Comparison of ENCODE assay signal across 24 cellular contexts in genomic region chr10:120473593-120473992, GRCh38. TPM values are rescaled to one million over a fixed set of nuclear protein-coding genes. Genes with fewer than 3 reads are reported as not detected.
A peak's percentile ranks its signal among the peaks of the same experiment; 100 is the strongest.
DNase-seq lines count a peak whose midpoint lies in the region; ATAC-seq and TF ChIP-seq lines count a peak whose summit lies in the region.
"Had no signal": no experiment of that assay in that cellular context is flagged by ENCODE, and none has a peak within 500 bp of the region (broad histone marks: within the 10 kb centered on the region; RNA-seq: fewer than 3 reads in every experiment).

No MANE protein-coding gene starts in this region.

- peaks cover 6% of the 10 kb centered on the region for H3K27me3 Mint-ChIP-seq in activated CD8-positive, alpha-beta T cell treated with anti-CD3 and anti-CD28 coated beads, Interleukin-2, amount 10 ng/mL, durations not matched to agents 7 days and 5 days (ENCODE audit: low read depth)
- H3K27me3 Mint-ChIP-seq: activated T-cell treated with anti-CD3 and anti-CD28 coated beads, Interleukin-2, amount 50 U/mL, for 24 hours had no signal

- no peak overlapping the region for H3K4me3 Mint-ChIP-seq in activated CD8-positive, alpha-beta T cell treated with anti-CD3 and anti-CD28 coated beads, Interleukin-2, amount 10 ng/mL, durations not matched to agents 7 days and 5 days
- H3K4me3 Mint-ChIP-seq: activated T-cell treated with anti-CD3 and anti-CD28 coated beads, Interleukin-2, amount 50 U/mL, for 24 hours; immature natural killer cell; T-cell had no signal

- H3K36me3 ChIP-seq in left ventricle myocardium inferior: no peaks in the 10 kb centered on the region
- H3K36me3 ChIP-seq: ascending aorta; BLaER1 treated with 17β-estradiol and CSF1 and Interleukin-3, amounts not matched to agents 10 nM and 100 nM; neutrophil had no signal

- POLR2A ChIA-PET in activated CD8-positive, alpha-beta T cell treated with anti-CD3 and anti-CD28 coated beads, Interleukin-2, amount 10 ng/mL, durations not matched to agents 7 days and 5 days (lab: Charles Lee): no interaction called here

- no peak overlapping the region for H3K4me3 ChIP-seq in GM12864 (ENCODE audit: low read depth, low read length)
- no peak overlapping the region for H3K4me3 ChIP-seq in left ventricle myocardium inferior
- H3K4me3 ChIP-seq: A549; ascending aorta; BLaER1 treated with 17β-estradiol and CSF1 and Interleukin-3, amounts not matched to agents 10 nM and 100 nM; K562 had no signal

- H3K9me3 Mint-ChIP-seq in activated CD8-positive, alpha-beta T cell treated with anti-CD3 and anti-CD28 coated beads, Interleukin-2, amount 10 ng/mL, durations not matched to agents 7 days and 5 days (ENCODE audit: insufficient read depth): no peaks in the 10 kb centered on the region

- H3K9me3 ChIP-seq in left ventricle myocardium inferior (replicated peaks): peaks cover 26% of the 10 kb centered on the region
- H3K9me3 ChIP-seq: A549, neutrophil had no signal

- CTCF ChIA-PET in activated CD8-positive, alpha-beta T cell treated with anti-CD3 and anti-CD28 coated beads, Interleukin-2, amount 10 ng/mL, durations not matched to agents 7 days and 5 days (lab: Charles Lee): no interaction called here

- H3K4me1 ChIP-seq in left ventricle myocardium inferior: no peaks in the 10 kb centered on the region
- H3K4me1 ChIP-seq: A549; ascending aorta; BLaER1 treated with 17β-estradiol and CSF1 and Interleukin-3, amounts not matched to agents 10 nM and 100 nM had no signal

- ATAC-seq in GM19438 (IDR thresholded peaks at IDR 0.05; ENCODE audit: low read depth, unreplicated experiment) (peak; percentile 83), HG03060 (IDR thresholded peaks at IDR 0.05; ENCODE audit: low read depth, unreplicated experiment) (peak; percentile 75)
- no peak for ATAC-seq in activated CD8-positive, alpha-beta T cell treated with anti-CD3 and anti-CD28 coated beads, Interleukin-2, amount 10 ng/mL, durations not matched to agents 7 days and 5 days
- ATAC-seq: A549, K562, T-cell had no signal

- intact Hi-C loops in left ventricle myocardium inferior (cut with micrococcal nuclease): no loop called here

- no peak overlapping the region for H3K27ac Mint-ChIP-seq in activated CD8-positive, alpha-beta T cell treated with anti-CD3 and anti-CD28 coated beads, Interleukin-2, amount 10 ng/mL, durations not matched to agents 7 days and 5 days
- H3K27ac Mint-ChIP-seq: activated T-cell treated with anti-CD3 and anti-CD28 coated beads, Interleukin-2, amount 50 U/mL, for 24 hours; immature natural killer cell; T-cell had no signal

- peak; percentile 15 for DNase-seq in GM12864 (ENCODE audit: low read depth)
- peak; percentile 7 for DNase-seq in NAMALWA (ENCODE audit: low spot score)
- no peak for DNase-seq in left ventricle myocardium inferior
- DNase-seq in activated CD8-positive, alpha-beta T cell treated with anti-CD3 and anti-CD28 coated beads, Interleukin-2, amount 10 ng/mL, durations not matched to agents 7 days and 5 days: no peak
- DNase-seq in T-helper 1 cell: no peak
- no peak for DNase-seq in stimulated activated CD4-positive, alpha-beta T cell treated with anti-CD3 and anti-CD28 coated beads, Interleukin-15, amount 100 ng/mL, for 24 hours
- DNase-seq: activated CD4-positive, alpha-beta T cell treated with anti-CD3 and anti-CD28 coated beads, Interleukin-2, amount 50 U/mL, for 48 hours; activated naive CD4-positive, alpha-beta T cell treated with anti-CD3 and anti-CD28 coated beads, Interleukin-2, amount 50 U/mL, for 16 hours; activated T-cell treated with anti-CD3 and anti-CD28 coated beads, Interleukin-2, amount 50 U/mL, for 24 hours; cerebellar nuclear complex; effector CD8-positive, alpha-beta T cell; GF-D8; immature natural killer cell; NCI-H1105 treated with DMSO at 0.1 percent for 48 hours; NCI-H345; T-cell had no signal

- peaks cover 18% of the 10 kb centered on the region for H3K27me3 ChIP-seq in left ventricle myocardium inferior (ENCODE audit: low read depth)
- H3K27me3 ChIP-seq: ascending aorta; BLaER1 treated with 17β-estradiol and CSF1 and Interleukin-3, amounts not matched to agents 10 nM and 100 nM; neutrophil had no signal

- no peak overlapping the region for H3K27ac ChIP-seq in left ventricle myocardium inferior (replicated peaks)
- H3K27ac ChIP-seq: A549; ascending aorta; BLaER1 treated with 17β-estradiol and CSF1 and Interleukin-3, amounts not matched to agents 10 nM and 100 nM; neutrophil; VCaP had no signal

- no peaks in the 10 kb centered on the region for H3K36me3 Mint-ChIP-seq in activated CD8-positive, alpha-beta T cell treated with anti-CD3 and anti-CD28 coated beads, Interleukin-2, amount 10 ng/mL, durations not matched to agents 7 days and 5 days (ENCODE audit: low read depth)
- H3K36me3 Mint-ChIP-seq: immature natural killer cell, T-cell had no signal

- no peak for TF ChIP-seq CTCF in GM12864 (IDR thresholded peaks at IDR 0.05; ENCODE audit: low read depth, low read length, missing control alignments)
- no peak for TF ChIP-seq CTCF in left ventricle myocardium inferior (IDR thresholded peaks at IDR 0.05; ENCODE audit: borderline replicate concordance)

- no peaks in the 10 kb centered on the region for H3K4me1 Mint-ChIP-seq in activated CD8-positive, alpha-beta T cell treated with anti-CD3 and anti-CD28 coated beads, Interleukin-2, amount 10 ng/mL, durations not matched to agents 7 days and 5 days (ENCODE audit: low read depth)
- H3K4me1 Mint-ChIP-seq: immature natural killer cell, T-cell had no signal

RNA-seq across cellular contexts. Expression of gene PLPP4, which starts 16.6 kb away (rescaled TPM):
- not detected for total RNA-seq in left ventricle myocardium inferior
- total RNA-seq in activated CD8-positive, alpha-beta T cell treated with anti-CD3 and anti-CD28 coated beads, Interleukin-2, amount 10 ng/mL, durations not matched to agents 7 days and 5 days: not detected
- total RNA-seq: ascending aorta, K562, T-cell had no signal

Comparison
In these comparisons a context has a peak if more than half of its experiments do, and no peak if none do; other contexts are left out.
1. DNase-seq: peak in GM12864 (single experiment) and NAMALWA (single experiment); none in left ventricle myocardium inferior (single experiment), activated CD8-positive, alpha-beta T cell treated with anti-CD3 and anti-CD28 coated beads, Interleukin-2, amount 10 ng/mL, durations not matched to agents 7 days and 5 days (single experiment), T-helper 1 cell (0 of 5) and stimulated activated CD4-positive, alpha-beta T cell treated with anti-CD3 and anti-CD28 coated beads, Interleukin-15, amount 100 ng/mL, for 24 hours (single experiment).